ENCODE assay signal across 27 cellular contexts in the genomic region with DNA sequence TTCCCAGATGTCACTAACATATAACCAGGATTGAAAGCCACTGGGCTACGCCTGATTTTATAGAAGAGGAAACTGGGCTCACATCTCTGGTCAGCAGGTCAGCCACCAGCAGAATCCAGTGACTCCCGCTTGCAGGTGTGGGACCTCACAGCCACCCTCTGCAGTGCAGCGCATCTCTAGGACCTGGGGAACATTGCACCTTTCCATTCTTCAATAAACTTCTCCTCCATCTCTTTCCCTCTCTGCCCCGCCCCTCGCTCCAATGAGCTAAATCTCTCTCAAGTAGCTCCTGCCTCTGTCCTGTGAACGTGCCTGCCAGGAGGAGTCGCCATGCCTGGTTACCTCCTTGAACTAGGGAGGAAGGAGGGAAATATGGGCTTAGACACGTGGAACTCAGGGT.
"Had no signal": no experiment of that assay in that cellular context is flagged by ENCODE, and none has a peak within 500 bp of the region (broad histone marks: within the 10 kb centered on the region; RNA-seq: fewer than 3 reads in every experiment).

No MANE protein-coding gene starts in this region.

- FAIRE-seq: astrocyte, RCC 7860 had no signal

- H3K4me3 Mint-ChIP-seq: activated CD4-positive, alpha-beta memory T cell treated with anti-CD3 and anti-CD28 coated beads for 36 hours; activated CD4-positive, alpha-beta T cell treated with anti-CD3 and anti-CD28 coated beads, Interleukin-2, amount 10 ng/mL, durations not matched to agents 7 days and 5 days; activated naive CD8-positive, alpha-beta T cell; activated T-cell treated with anti-CD3 and anti-CD28 coated beads, Interleukin-2, amount 50 U/mL, for 4 hours; T-helper 17 cell; WTC11 had no signal

- H3K36me3 ChIP-seq: brain microvascular endothelial cell, cardiac muscle cell, SJSA1 had no signal

- H3K4me3 ChIP-seq: cardiac muscle cell, SJSA1 had no signal

- H3K27ac ChIP-seq: brain microvascular endothelial cell, cardiac muscle cell, SJSA1 had no signal

- H3K36me3 Mint-ChIP-seq: activated CD4-positive, alpha-beta memory T cell treated with anti-CD3 and anti-CD28 coated beads for 36 hours; activated naive CD8-positive, alpha-beta T cell had no signal

- ATAC-seq: activated T-cell treated with anti-CD3 and anti-CD28 coated beads, Interleukin-2, amount 50 U/mL, for 4 hours; PC-3; T-helper 17 cell; WTC11 had no signal

- H3K27me3 Mint-ChIP-seq: activated CD4-positive, alpha-beta T cell treated with anti-CD3 and anti-CD28 coated beads, Interleukin-2, amount 10 ng/mL, durations not matched to agents 7 days and 5 days had no signal

- H3K27ac Mint-ChIP-seq: activated CD4-positive, alpha-beta memory T cell treated with anti-CD3 and anti-CD28 coated beads for 36 hours; activated CD4-positive, alpha-beta T cell treated with anti-CD3 and anti-CD28 coated beads, Interleukin-2, amount 10 ng/mL, durations not matched to agents 7 days and 5 days; activated naive CD8-positive, alpha-beta T cell; T-helper 17 cell; WTC11 had no signal

- H3K27me3 ChIP-seq: brain microvascular endothelial cell, cardiac muscle cell, SJSA1 had no signal

- H3K9me3 Mint-ChIP-seq: activated CD4-positive, alpha-beta T cell treated with anti-CD3 and anti-CD28 coated beads, Interleukin-2, amount 10 ng/mL, durations not matched to agents 7 days and 5 days; activated T-cell treated with anti-CD3 and anti-CD28 coated beads, Interleukin-2, amount 50 U/mL, for 4 hours had no signal

- H3K4me1 ChIP-seq: SJSA1 had no signal

- DNase-seq: activated CD4-positive, alpha-beta memory T cell treated with anti-CD3 and anti-CD28 coated beads for 36 hours; activated CD4-positive, alpha-beta T cell treated with anti-CD3 and anti-CD28 coated beads for 1 hour; activated CD4-positive, alpha-beta T cell treated with anti-CD3 and anti-CD28 coated beads, Interleukin-2, amount 10 ng/mL, durations not matched to agents 7 days and 5 days; activated CD8-positive, alpha-beta memory T cell treated with anti-CD3 and anti-CD28 coated beads for 24 hours; activated effector memory CD4-positive, alpha-beta T cell treated with anti-CD3 and anti-CD28 coated beads, Interleukin-2, amount 50 U/mL, for 16 hours; activated naive CD4-positive, alpha-beta T cell treated with Interleukin-2 at 50 U/mL for 16 hours; activated T-cell treated with anti-CD3 and anti-CD28 coated beads, Interleukin-2, amount 50 U/mL, for 4 hours; amygdala; brain microvascular endothelial cell; Karpas-422; MM.1S; NCI-H1048; NCI-H146; NCI-H187 treated with DMSO at 0.1 percent for 48 hours; NCI-H2081 treated with DMSO at 0.1 percent for 48 hours; NCI-H446; NCI-H524; PC-3; SHP77; T-helper 17 cell; T-helper 9 cell had no signal

- H3K4me1 Mint-ChIP-seq: T-helper 17 cell had no signal
